In genomic region chr22:37661160-37661924, GRCh38 we compare ENCODE assay signal across 8 cellular contexts. TPM values are rescaled to one million over a fixed set of nuclear protein-coding genes. Genes with fewer than 3 reads are reported as not detected.
DNase-seq lines count a peak whose midpoint lies in the region; ATAC-seq and TF ChIP-seq lines count a peak whose summit lies in the region.

No MANE protein-coding gene starts in this region.

- no peak for DNase-seq in activated T-cell treated with anti-CD3 and anti-CD28 coated beads, Interleukin-2, amount 50 U/mL, for 24 hours
- DNase-seq in activated T-cell treated with anti-CD3 and anti-CD28 coated beads for 4 hours, result no peak
- DNase-seq in NCI-H748 (lab: John Stamatoyannopoulos, UW; ENCODE audit: unreplicated experiment), result peak; percentile 68
- DNase-seq in MCF 10A (ENCODE audit: unreplicated experiment), result no peak
- peak; percentile 83 for DNase-seq in left kidney (ENCODE audit: low read depth, low spot score)
- no peak for DNase-seq in thoracic aorta (ENCODE audit: low spot score)
- no peak for DNase-seq in NK-92 treated with Interleukin-12 subunit alpha and Interleukin-12 subunit beta, amount 100 ng/mL, for 24 hours (lab: John Stamatoyannopoulos, UW)

- intact Hi-C loops in MCF 10A (cut with micrococcal nuclease), result no loop called here

- H3K27me3 Mint-ChIP-seq in activated T-cell treated with anti-CD3 and anti-CD28 coated beads, Interleukin-2, amount 50 U/mL, for 24 hours, result no peaks in the 10 kb centered on the region
- no peaks in the 10 kb centered on the region for H3K27me3 Mint-ChIP-seq in MCF 10A (ENCODE audit: insufficient read depth, unreplicated experiment)

- H3K4me3 Mint-ChIP-seq in activated T-cell treated with anti-CD3 and anti-CD28 coated beads, Interleukin-2, amount 50 U/mL, for 24 hours, result peak overlapping the region; percentile 89
- H3K4me3 Mint-ChIP-seq in MCF 10A (ENCODE audit: unreplicated experiment), result no peak overlapping the region

- H3K4me3 ChIP-seq in thoracic aorta, result no peak overlapping the region

- no peak overlapping the region for H3K27ac Mint-ChIP-seq in activated T-cell treated with anti-CD3 and anti-CD28 coated beads, Interleukin-2, amount 50 U/mL, for 24 hours
- no peak overlapping the region for H3K27ac Mint-ChIP-seq in MCF 10A (ENCODE audit: low read depth, unreplicated experiment)

- H3K36me3 Mint-ChIP-seq in activated T-cell treated with anti-CD3 and anti-CD28 coated beads, Interleukin-2, amount 50 U/mL, for 24 hours (ENCODE audit: low read depth), result peaks cover 53% of the 10 kb centered on the region
- H3K36me3 Mint-ChIP-seq in MCF 10A (ENCODE audit: insufficient read depth, unreplicated experiment), result peaks cover 22% of the 10 kb centered on the region

- no peaks in the 10 kb centered on the region for H3K27me3 ChIP-seq in thoracic aorta (replicated peaks; ENCODE audit: insufficient read depth)

- ATAC-seq in thoracic aorta (ENCODE audit: insufficient number of reproducible peaks, low FRiP score, low read depth) (no peak), GM18870 (IDR thresholded peaks at IDR 0.05; ENCODE audit: unreplicated experiment) (no peak)

- H3K9me3 Mint-ChIP-seq in activated T-cell treated with anti-CD3 and anti-CD28 coated beads, Interleukin-2, amount 50 U/mL, for 24 hours, result no peaks in the 10 kb centered on the region
- H3K9me3 Mint-ChIP-seq in MCF 10A (ENCODE audit: unreplicated experiment), result no peaks in the 10 kb centered on the region

- no peaks in the 10 kb centered on the region for H3K9me3 ChIP-seq in thoracic aorta

- H3K4me1 Mint-ChIP-seq in activated T-cell treated with anti-CD3 and anti-CD28 coated beads, Interleukin-2, amount 50 U/mL, for 24 hours (ENCODE audit: low read depth), result peaks cover 42% of the 10 kb centered on the region
- peaks cover 22% of the 10 kb centered on the region for H3K4me1 Mint-ChIP-seq in MCF 10A (ENCODE audit: insufficient read depth, unreplicated experiment)

- no TSS peak for BruUV-seq in MCF 10A (replicated peaks; lab: Mats Ljungman, UMichigan)

- TF ChIP-seq CTCF in MCF 10A (IDR thresholded peaks at IDR 0.05; ENCODE audit: unreplicated experiment), result peak; percentile 8
- TF ChIP-seq CTCF in thoracic aorta (IDR thresholded peaks at IDR 0.05), result no peak

- H3K27ac ChIP-seq in thoracic aorta, result peak overlapping the region; percentile 52 to 74

- peaks cover 11 to 39% of the 10 kb centered on the region in 2 donors for H3K4me1 ChIP-seq in thoracic aorta (ENCODE audit: control insufficient read depth in 1 of 2, low read depth in 2 of 2)

- CTCF ChIA-PET in MCF 10A (lab: Yijun Ruan, JAX), result interaction anchor here (0.6 to 5.2 kb wide), 7 partner anchors 9 to 373 kb away, joined by 3 to 30 read pairs (median 3); no protein-coding TSS in a partner anchor

- POLR2A ChIA-PET in MCF 10A (lab: Yijun Ruan, JAX), result interaction anchor here (0.8 kb wide), 1 partner anchor 13 kb away, joined by 5 read pairs; no protein-coding TSS in a partner anchor

- no peaks in the 10 kb centered on the region for H3K36me3 ChIP-seq in thoracic aorta

RNA-seq across cellular contexts. Expression of gene PDXP, which starts 2.8 kb away (rescaled TPM):
- 10.3 and 10.5 TPM in 2 replicates for total RNA-seq in MCF 10A (2022)
- 10 to 100 TPM in 1 of 2 donors, 1 to 10 TPM in 1; 6.3 to 13.8 TPM for total RNA-seq in thoracic aorta

RNA-seq across cellular contexts. Expression of gene LGALS1, which starts 14.1 kb away (rescaled TPM):
- total RNA-seq in MCF 10A (2022) (1,407 and 1,635 TPM in 2 replicates), thoracic aorta (1,000 to 10,000 TPM; 1,470 to 1,957 TPM)

RNA-seq across cellular contexts. Expression of gene SH3BP1, which starts 21.9 kb away (rescaled TPM):
- total RNA-seq in MCF 10A (2022) (1.5 and 1.9 TPM in 2 replicates), thoracic aorta (10 to 100 TPM in 1 of 2 donors, 1 to 10 TPM in 1; 5.6 to 14.2 TPM)

RNA-seq across cellular contexts. Expression of gene NOL12, which starts 24.8 kb away (rescaled TPM):
- 47.1 and 50.8 TPM in 2 replicates for total RNA-seq in MCF 10A (2022)
- total RNA-seq in thoracic aorta, result 10 to 100 TPM; 11.1 to 58.9 TPM

RNA-seq across cellular contexts. Expression of gene TRIOBP, which starts 35.5 kb away (rescaled TPM):
- total RNA-seq in MCF 10A (2022) (42.5 and 45.7 TPM in 2 replicates), thoracic aorta (100 to 1,000 TPM; 126 to 146 TPM)

Comparison
In these comparisons a context has a peak if more than half of its experiments do, and no peak if none do; other contexts are left out.
1. DNase-seq: peak in NCI-H748 (single experiment) and left kidney (single experiment); none in activated T-cell treated with anti-CD3 and anti-CD28 coated beads, Interleukin-2, amount 50 U/mL, for 24 hours (single experiment), activated T-cell treated with anti-CD3 and anti-CD28 coated beads for 4 hours (single experiment), MCF 10A (single experiment), thoracic aorta (single experiment) and NK-92 treated with Interleukin-12 subunit alpha and Interleukin-12 subunit beta, amount 100 ng/mL, for 24 hours (single experiment).